Comparison of ENCODE assay signal across 1 cellular context in the genomic region with DNA sequence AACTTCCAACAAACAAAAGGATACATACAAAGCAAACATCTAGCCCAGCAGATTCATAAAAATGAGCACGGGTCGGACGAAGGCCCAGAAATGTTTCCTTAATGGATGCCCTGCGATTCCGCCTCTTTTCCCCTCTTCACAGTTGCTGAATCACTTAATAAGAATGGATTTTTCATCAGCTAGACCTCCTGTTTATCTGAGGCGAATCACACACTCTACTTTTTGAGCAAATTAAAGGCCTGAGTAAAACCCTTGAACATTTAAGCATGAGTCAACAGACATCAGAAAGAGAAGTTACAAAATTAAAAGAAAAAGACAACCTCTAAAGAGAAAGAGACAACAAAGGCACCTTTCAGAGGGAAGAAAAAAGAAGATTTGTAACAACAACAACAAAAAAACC.
TF ChIP-seq lines count a peak whose summit lies in the region.

No MANE protein-coding gene starts in this region.

TF ChIP-seq in WTC11, 78 proteins besides CTCF, POLR2A, EP300 and RAD21 (continued from another document):
- TF ChIP-seq RELA (CRISPR knock-in tag; IDR thresholded peaks at IDR 0.05; ENCODE audit: borderline replicate concordance) (no peak), KAT7 (CRISPR knock-in tag; IDR thresholded peaks at IDR 0.05; ENCODE audit: borderline replicate concordance) (no peak), NR2C2 (CRISPR knock-in tag; IDR thresholded peaks at IDR 0.05) (no peak), ATF1 (CRISPR knock-in tag; IDR thresholded peaks at IDR 0.05) (no peak), GTF2I (CRISPR knock-in tag; conservative IDR thresholded peaks at IDR 0.05) (no peak), FOXP1 (CRISPR knock-in tag; IDR thresholded peaks at IDR 0.05; ENCODE audit: borderline replicate concordance) (no peak), CDX4 (CRISPR knock-in tag; IDR thresholded peaks at IDR 0.05; ENCODE audit: borderline replicate concordance) (no peak), GABPB1 (CRISPR knock-in tag; IDR thresholded peaks at IDR 0.05) (no peak), TP53 (CRISPR knock-in tag; IDR thresholded peaks at IDR 0.05) (no peak), HMGXB4 (CRISPR knock-in tag; IDR thresholded peaks at IDR 0.05) (no peak), ZNF396 (CRISPR knock-in tag; IDR thresholded peaks at IDR 0.05; ENCODE audit: borderline replicate concordance) (no peak)
- TF ChIP-seq, protein P1, sequence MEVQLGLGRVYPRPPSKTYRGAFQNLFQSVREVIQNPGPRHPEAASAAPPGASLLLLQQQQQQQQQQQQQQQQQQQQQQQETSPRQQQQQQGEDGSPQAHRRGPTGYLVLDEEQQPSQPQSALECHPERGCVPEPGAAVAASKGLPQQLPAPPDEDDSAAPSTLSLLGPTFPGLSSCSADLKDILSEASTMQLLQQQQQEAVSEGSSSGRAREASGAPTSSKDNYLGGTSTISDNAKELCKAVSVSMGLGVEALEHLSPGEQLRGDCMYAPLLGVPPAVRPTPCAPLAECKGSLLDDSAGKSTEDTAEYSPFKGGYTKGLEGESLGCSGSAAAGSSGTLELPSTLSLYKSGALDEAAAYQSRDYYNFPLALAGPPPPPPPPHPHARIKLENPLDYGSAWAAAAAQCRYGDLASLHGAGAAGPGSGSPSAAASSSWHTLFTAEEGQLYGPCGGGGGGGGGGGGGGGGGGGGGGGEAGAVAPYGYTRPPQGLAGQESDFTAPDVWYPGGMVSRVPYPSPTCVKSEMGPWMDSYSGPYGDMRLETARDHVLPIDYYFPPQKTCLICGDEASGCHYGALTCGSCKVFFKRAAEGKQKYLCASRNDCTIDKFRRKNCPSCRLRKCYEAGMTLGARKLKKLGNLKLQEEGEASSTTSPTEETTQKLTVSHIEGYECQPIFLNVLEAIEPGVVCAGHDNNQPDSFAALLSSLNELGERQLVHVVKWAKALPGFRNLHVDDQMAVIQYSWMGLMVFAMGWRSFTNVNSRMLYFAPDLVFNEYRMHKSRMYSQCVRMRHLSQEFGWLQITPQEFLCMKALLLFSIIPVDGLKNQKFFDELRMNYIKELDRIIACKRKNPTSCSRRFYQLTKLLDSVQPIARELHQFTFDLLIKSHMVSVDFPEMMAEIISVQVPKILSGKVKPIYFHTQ (CRISPR knock-in tag; IDR thresholded peaks at IDR 0.05), result no peak
- TF ChIP-seq, protein P2, sequence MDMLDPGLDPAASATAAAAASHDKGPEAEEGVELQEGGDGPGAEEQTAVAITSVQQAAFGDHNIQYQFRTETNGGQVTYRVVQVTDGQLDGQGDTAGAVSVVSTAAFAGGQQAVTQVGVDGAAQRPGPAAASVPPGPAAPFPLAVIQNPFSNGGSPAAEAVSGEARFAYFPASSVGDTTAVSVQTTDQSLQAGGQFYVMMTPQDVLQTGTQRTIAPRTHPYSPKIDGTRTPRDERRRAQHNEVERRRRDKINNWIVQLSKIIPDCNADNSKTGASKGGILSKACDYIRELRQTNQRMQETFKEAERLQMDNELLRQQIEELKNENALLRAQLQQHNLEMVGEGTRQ (CRISPR knock-in tag; IDR thresholded peaks at IDR 0.05), result no peak
